In genomic region chr19:40433391-40434216, GRCh38 we compare ENCODE assay signal across 8 cellular contexts. TPM values are rescaled to one million over a fixed set of nuclear protein-coding genes. Genes with fewer than 3 reads are reported as not detected.
DNase-seq lines count a peak whose midpoint lies in the region; ATAC-seq, FAIRE-seq and TF ChIP-seq lines count a peak whose summit lies in the region.

No MANE protein-coding gene starts in this region.

- H3K4me1 Mint-ChIP-seq in CD4-positive, CD25-positive, alpha-beta regulatory T cell: peaks cover 0 to 19% (median 5%) of the 10 kb centered on the region in 4 donors
- peaks cover 11% of the 10 kb centered on the region for H3K4me1 Mint-ChIP-seq in astrocyte (ENCODE audit: low read depth, unreplicated experiment)

- intact Hi-C loops in posterior vena cava (cut with DNase I): no loop called here

- H3K79me2 ChIP-seq in astrocyte (ENCODE audit: insufficient read depth, low read length): no peaks in the 10 kb centered on the region

- peaks cover 3% of the 10 kb centered on the region for H3K36me3 Mint-ChIP-seq in CD4-positive, CD25-positive, alpha-beta regulatory T cell
- no peaks in the 10 kb centered on the region for H3K36me3 Mint-ChIP-seq in astrocyte (ENCODE audit: low read depth, unreplicated experiment)

- H3K4me1 ChIP-seq in CD4-positive, CD25-positive, alpha-beta regulatory T cell (ENCODE audit: control insufficient read depth, insufficient read depth, low read length, poor library complexity, severe bottlenecking): peaks cover 7% of the 10 kb centered on the region
- H3K4me1 ChIP-seq in astrocyte (ENCODE audit: insufficient read depth, low read length) (peaks cover 8% of the 10 kb centered on the region), right atrium auricular region (peaks cover 0 to 27% of the 10 kb centered on the region in 2 donors)

- H3K27ac ChIP-seq in CD4-positive, CD25-positive, alpha-beta regulatory T cell (ENCODE audit: insufficient read depth, low read length, poor library complexity, severe bottlenecking): peak overlapping the region; percentile 56
- H3K27ac ChIP-seq in astrocyte (ENCODE audit: low read depth, low read length): peak overlapping the region; percentile 85
- peak overlapping the region; percentile 91 to 96 for H3K27ac ChIP-seq in right atrium auricular region

- H3K27me3 Mint-ChIP-seq in CD4-positive, CD25-positive, alpha-beta regulatory T cell: no peaks in the 10 kb centered on the region
- H3K27me3 Mint-ChIP-seq in astrocyte (ENCODE audit: low read depth, unreplicated experiment): no peaks in the 10 kb centered on the region

- peak overlapping the region; percentile 93 to 99 (median 98) for H3K27ac Mint-ChIP-seq in CD4-positive, CD25-positive, alpha-beta regulatory T cell
- H3K27ac Mint-ChIP-seq in astrocyte (ENCODE audit: unreplicated experiment): peak overlapping the region; percentile 100

- H3K9ac ChIP-seq in astrocyte (ENCODE audit: low read length): peak overlapping the region; percentile 87

- DNase-seq in CD4-positive, CD25-positive, alpha-beta regulatory T cell: peak; percentile 46 to 70 (median 49)
- DNase-seq in NB4 (ENCODE audit: low read depth) (peak; percentile 79), T follicular helper cell (ENCODE audit: low read depth) (peak; percentile 28), astrocyte (ENCODE audit: low read depth) (peak; percentile 81), right atrium auricular region (ENCODE audit: low spot score) (peak; percentile 90), posterior vena cava (ENCODE audit: low spot score) (peak; percentile 96)

- no peaks in the 10 kb centered on the region for H4K20me1 ChIP-seq in astrocyte (ENCODE audit: insufficient read depth, low read length)

- peak overlapping the region; percentile 66 for H3K4me3 ChIP-seq in CD4-positive, CD25-positive, alpha-beta regulatory T cell (ENCODE audit: low read depth, low read length)
- H3K4me3 ChIP-seq in NB4 (ENCODE audit: low read depth, low read length) (peak overlapping the region; percentile 34), astrocyte (ENCODE audit: insufficient read depth, low read depth, low read length) (peak overlapping the region; percentile 55), right atrium auricular region (peak overlapping the region; percentile 39 to 44)

- TF ChIP-seq POLR2A in NB4 (IDR thresholded peaks at IDR 0.05; ENCODE audit: extremely low read depth, insufficient read length): peak; percentile 22

- no peaks in the 10 kb centered on the region for H3K36me3 ChIP-seq in CD4-positive, CD25-positive, alpha-beta regulatory T cell (ENCODE audit: control insufficient read depth, insufficient read depth, low read length)
- H3K36me3 ChIP-seq in astrocyte (ENCODE audit: insufficient read depth, low read length) (no peaks in the 10 kb centered on the region), right atrium auricular region (no peaks in the 10 kb centered on the region)

- H2AFZ ChIP-seq in astrocyte (ENCODE audit: low read depth, low read length): peak overlapping the region; percentile 83

- peak overlapping the region; percentile 88 to 94 (median 92) for H3K4me3 Mint-ChIP-seq in CD4-positive, CD25-positive, alpha-beta regulatory T cell
- H3K4me3 Mint-ChIP-seq in astrocyte (ENCODE audit: unreplicated experiment): peak overlapping the region; percentile 80

- TF ChIP-seq CTCF in NB4 (IDR thresholded peaks at IDR 0.05; ENCODE audit: low read depth, low read length): no peak
- TF ChIP-seq CTCF in astrocyte (IDR thresholded peaks at IDR 0.05; ENCODE audit: insufficient read depth, low read depth, low read length): no peak
- TF ChIP-seq CTCF in right atrium auricular region (IDR thresholded peaks at IDR 0.05): no peak

- H3K9me3 ChIP-seq in CD4-positive, CD25-positive, alpha-beta regulatory T cell (ENCODE audit: control insufficient read depth in 2 of 2, low read length in 2 of 2): no peaks in the 10 kb centered on the region
- no peaks in the 10 kb centered on the region for H3K9me3 ChIP-seq in astrocyte (ENCODE audit: insufficient read depth, low read depth, low read length)
- H3K9me3 ChIP-seq in right atrium auricular region: no peaks in the 10 kb centered on the region

- no peaks in the 10 kb centered on the region for H3K9me3 Mint-ChIP-seq in CD4-positive, CD25-positive, alpha-beta regulatory T cell
- H3K9me3 Mint-ChIP-seq in astrocyte (ENCODE audit: unreplicated experiment): no peaks in the 10 kb centered on the region

- no peaks in the 10 kb centered on the region for H3K27me3 ChIP-seq in CD4-positive, CD25-positive, alpha-beta regulatory T cell (ENCODE audit: control insufficient read depth, insufficient read depth, low read length)
- H3K27me3 ChIP-seq in astrocyte (ENCODE audit: insufficient read depth, low read length): no peaks in the 10 kb centered on the region
- no peaks in the 10 kb centered on the region for H3K27me3 ChIP-seq in right atrium auricular region

- peak overlapping the region; percentile 81 for H3K4me2 ChIP-seq in astrocyte (ENCODE audit: low read length)

- no peak for FAIRE-seq in astrocyte (lab: Jason Lieb, UNC)

- ATAC-seq in CD4-positive, CD25-positive, alpha-beta regulatory T cell (ENCODE audit: low read depth in 2 of 2): peak; percentile 75 to 80
- ATAC-seq in GM21367 (IDR thresholded peaks at IDR 0.05; ENCODE audit: unreplicated experiment) (peak; percentile 46), GM21515 (IDR thresholded peaks at IDR 0.05; ENCODE audit: unreplicated experiment) (no peak)

RNA-seq across cellular contexts. Expression of gene SERTAD1, which starts 7.8 kb away (rescaled TPM):
- total RNA-seq in CD4-positive, CD25-positive, alpha-beta regulatory T cell: 17.0 TPM
- polyA plus RNA-seq in CD4-positive, CD25-positive, alpha-beta regulatory T cell: 1 to 10 TPM; 5.5 to 8.5 (median 5.9) TPM
- total RNA-seq in astrocyte (21.6 and 22.9 TPM in 2 replicates), right atrium auricular region (10 to 100 TPM; 12.7 to 27.2 TPM), posterior vena cava (10 to 100 TPM; 12.2 to 16.2 TPM)

RNA-seq across cellular contexts. Expression of gene SERTAD3, which starts 10.5 kb away (rescaled TPM):
- 19.5 TPM for total RNA-seq in CD4-positive, CD25-positive, alpha-beta regulatory T cell
- 1 to 10 TPM; 3.1 to 7.6 (median 6.3) TPM for polyA plus RNA-seq in CD4-positive, CD25-positive, alpha-beta regulatory T cell
- total RNA-seq in astrocyte: 49.7 and 58.5 TPM in 2 replicates
- 10 to 100 TPM; 19.2 to 25.4 TPM for total RNA-seq in right atrium auricular region
- total RNA-seq in posterior vena cava: 10 to 100 TPM; 33.8 to 48.6 TPM

RNA-seq across cellular contexts. Expression of gene PRX, which starts 20.4 kb away (rescaled TPM):
- 1.3 TPM for total RNA-seq in CD4-positive, CD25-positive, alpha-beta regulatory T cell
- under 1 TPM in 3 of 4 donors, not detected in 1; 0.08 to 0.55 (median 0.22) TPM for polyA plus RNA-seq in CD4-positive, CD25-positive, alpha-beta regulatory T cell
- total RNA-seq in astrocyte (1.5 and 2.6 TPM in 2 replicates), right atrium auricular region (1 to 10 TPM; 4.8 to 5.1 TPM), posterior vena cava (1 to 10 TPM; 3.4 to 3.5 TPM)

RNA-seq across cellular contexts. Expression of gene BLVRB, which starts 31.9 kb away (rescaled TPM):
- 6.2 TPM for total RNA-seq in CD4-positive, CD25-positive, alpha-beta regulatory T cell
- 10 to 100 TPM; 19.1 to 48.6 (median 24.1) TPM for polyA plus RNA-seq in CD4-positive, CD25-positive, alpha-beta regulatory T cell
- 27.1 and 32.7 TPM in 2 replicates for total RNA-seq in astrocyte
- total RNA-seq in right atrium auricular region: 100 to 1,000 TPM; 123 to 199 TPM
- total RNA-seq in posterior vena cava: 10 to 100 TPM; 77.4 to 88.1 TPM

RNA-seq across cellular contexts. Expression of gene SPTBN4, which starts 33.2 kb away (rescaled TPM):
- not detected for total RNA-seq in CD4-positive, CD25-positive, alpha-beta regulatory T cell
- not detected for polyA plus RNA-seq in CD4-positive, CD25-positive, alpha-beta regulatory T cell
- total RNA-seq in astrocyte: 0.41 and 0.53 TPM in 2 replicates
- 1 to 10 TPM; 5.2 to 5.5 TPM for total RNA-seq in right atrium auricular region
- total RNA-seq in posterior vena cava: 1 to 10 TPM; 1.7 to 2.7 TPM

Comparison
In these comparisons a context has a peak if more than half of its experiments do, and no peak if none do; other contexts are left out.
1. DNase-seq: peak in every context shown above with its lines; median percentile 96 in posterior vena cava; 90 in right atrium auricular region; 81 in astrocyte; 79 in NB4; 49 in CD4-positive, CD25-positive, alpha-beta regulatory T cell; 28 in T follicular helper cell.